Comparison of ENCODE assay signal across 1 cellular context in the genomic region with DNA sequence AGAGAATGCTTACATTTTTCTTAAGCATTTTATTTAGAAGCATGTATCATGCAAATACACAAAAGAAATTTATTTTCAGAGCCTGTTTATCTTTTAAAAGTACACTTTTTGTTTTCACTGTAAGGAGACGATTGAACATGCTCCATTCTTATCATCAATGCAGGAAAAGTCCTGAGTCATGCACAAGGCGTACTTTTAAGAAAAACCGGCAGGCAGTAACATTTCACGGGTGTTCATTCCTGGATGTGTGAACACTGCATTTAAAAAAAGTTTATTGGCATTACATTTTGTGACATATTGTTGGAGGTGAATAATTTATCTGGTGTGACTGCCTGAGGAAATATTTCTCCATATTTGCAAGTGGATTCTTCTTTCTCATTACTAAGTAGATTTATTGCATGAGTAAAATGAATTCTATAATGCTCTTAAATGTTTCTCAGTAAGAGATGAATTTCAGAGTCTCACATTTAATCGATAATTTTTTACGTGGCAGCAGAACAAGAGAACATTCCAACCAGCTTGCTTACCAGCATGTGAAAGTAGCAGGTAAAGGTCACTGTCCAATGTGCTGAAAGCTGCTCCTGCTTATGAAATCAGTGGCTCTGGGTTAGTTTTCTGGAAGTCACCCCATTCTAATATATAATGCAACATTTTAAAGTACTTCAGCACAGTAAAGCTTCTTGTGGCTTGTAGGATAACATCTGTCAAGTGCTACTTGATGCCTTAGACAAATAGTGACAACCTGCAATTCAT.
TF ChIP-seq lines count a peak whose summit lies in the region.

No MANE protein-coding gene starts in this region.

TF ChIP-seq in SK-N-SH treated with all-trans-retinoic acid at 6 μM for 48 hours, 23 proteins besides CTCF, POLR2A, EP300 and RAD21 (continued from another document):
- TF ChIP-seq, protein P1, sequence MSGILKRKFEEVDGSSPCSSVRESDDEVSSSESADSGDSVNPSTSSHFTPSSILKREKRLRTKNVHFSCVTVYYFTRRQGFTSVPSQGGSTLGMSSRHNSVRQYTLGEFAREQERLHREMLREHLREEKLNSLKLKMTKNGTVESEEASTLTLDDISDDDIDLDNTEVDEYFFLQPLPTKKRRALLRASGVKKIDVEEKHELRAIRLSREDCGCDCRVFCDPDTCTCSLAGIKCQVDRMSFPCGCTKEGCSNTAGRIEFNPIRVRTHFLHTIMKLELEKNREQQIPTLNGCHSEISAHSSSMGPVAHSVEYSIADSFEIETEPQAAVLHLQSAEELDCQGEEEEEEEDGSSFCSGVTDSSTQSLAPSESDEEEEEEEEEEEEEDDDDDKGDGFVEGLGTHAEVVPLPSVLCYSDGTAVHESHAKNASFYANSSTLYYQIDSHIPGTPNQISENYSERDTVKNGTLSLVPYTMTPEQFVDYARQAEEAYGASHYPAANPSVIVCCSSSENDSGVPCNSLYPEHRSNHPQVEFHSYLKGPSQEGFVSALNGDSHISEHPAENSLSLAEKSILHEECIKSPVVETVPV (CRISPR knock-in tag; IDR thresholded peaks at IDR 0.05), result no peak
- TF ChIP-seq, protein P2, sequence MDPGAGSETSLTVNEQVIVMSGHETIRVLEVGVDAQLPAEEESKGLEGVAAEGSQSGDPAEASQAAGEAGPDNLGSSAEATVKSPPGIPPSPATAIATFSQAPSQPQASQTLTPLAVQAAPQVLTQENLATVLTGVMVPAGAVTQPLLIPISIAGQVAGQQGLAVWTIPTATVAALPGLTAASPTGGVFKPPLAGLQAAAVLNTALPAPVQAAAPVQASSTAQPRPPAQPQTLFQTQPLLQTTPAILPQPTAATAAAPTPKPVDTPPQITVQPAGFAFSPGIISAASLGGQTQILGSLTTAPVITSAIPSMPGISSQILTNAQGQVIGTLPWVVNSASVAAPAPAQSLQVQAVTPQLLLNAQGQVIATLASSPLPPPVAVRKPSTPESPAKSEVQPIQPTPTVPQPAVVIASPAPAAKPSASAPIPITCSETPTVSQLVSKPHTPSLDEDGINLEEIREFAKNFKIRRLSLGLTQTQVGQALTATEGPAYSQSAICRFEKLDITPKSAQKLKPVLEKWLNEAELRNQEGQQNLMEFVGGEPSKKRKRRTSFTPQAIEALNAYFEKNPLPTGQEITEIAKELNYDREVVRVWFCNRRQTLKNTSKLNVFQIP (CRISPR knock-in tag; IDR thresholded peaks at IDR 0.05; ENCODE audit: borderline replicate concordance, low read depth), result no peak
- TF ChIP-seq ZC3H10 (CRISPR knock-in tag; IDR thresholded peaks at IDR 0.05), result no peak
- no peak for TF ChIP-seq TCF4 (CRISPR knock-in tag; IDR thresholded peaks at IDR 0.05; ENCODE audit: borderline replicate concordance)
- no peak for TF ChIP-seq CSDC2 (CRISPR knock-in tag; IDR thresholded peaks at IDR 0.05)
- no peak for TF ChIP-seq TOX (CRISPR knock-in tag; IDR thresholded peaks at IDR 0.05; ENCODE audit: borderline replicate concordance)
